In the genomic region with DNA sequence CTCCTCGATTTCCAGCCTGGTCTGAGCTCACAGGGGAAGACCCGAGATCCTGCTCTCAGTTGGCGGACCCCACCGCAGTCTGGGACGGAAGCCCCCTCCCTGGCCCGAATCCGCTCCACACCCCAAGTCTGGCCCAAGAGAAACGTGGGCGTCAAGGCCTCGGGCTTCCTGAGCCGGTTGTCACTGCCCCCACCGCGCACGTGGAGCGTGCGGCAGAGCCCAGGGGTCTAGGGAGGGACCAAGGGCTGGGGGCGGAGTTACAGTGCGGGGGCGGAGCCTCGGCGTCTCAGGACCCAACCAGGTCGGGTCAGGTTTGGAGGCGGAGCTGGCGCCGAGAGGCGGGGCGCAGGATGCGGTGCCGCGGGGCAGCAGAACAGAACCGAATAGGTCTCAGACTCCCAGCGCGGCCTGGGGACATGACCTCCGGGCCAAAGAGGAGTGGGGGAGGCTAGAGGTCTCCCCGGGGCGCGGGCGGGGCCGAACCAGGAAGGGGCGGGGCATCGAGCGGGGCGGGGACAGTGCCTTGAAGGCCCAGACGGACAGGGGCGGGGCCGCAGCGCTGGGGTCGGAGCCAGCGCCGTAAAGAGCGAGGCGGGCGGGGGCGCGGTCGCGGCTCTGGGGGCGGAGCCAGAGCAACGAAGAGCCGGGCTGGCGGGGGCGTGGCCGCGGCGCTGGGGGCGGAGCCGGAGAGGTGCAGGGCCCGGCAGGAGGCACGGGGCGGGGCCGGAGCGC, we compare ENCODE assay signal across 1 cellular context.
TF ChIP-seq lines count a peak whose summit lies in the region.

No MANE protein-coding gene starts in this region.

TF ChIP-seq in HepG2, 621 proteins besides CTCF, POLR2A, EP300 and RAD21 (continued from another document and continues in another):
- TF ChIP-seq, protein P1, sequence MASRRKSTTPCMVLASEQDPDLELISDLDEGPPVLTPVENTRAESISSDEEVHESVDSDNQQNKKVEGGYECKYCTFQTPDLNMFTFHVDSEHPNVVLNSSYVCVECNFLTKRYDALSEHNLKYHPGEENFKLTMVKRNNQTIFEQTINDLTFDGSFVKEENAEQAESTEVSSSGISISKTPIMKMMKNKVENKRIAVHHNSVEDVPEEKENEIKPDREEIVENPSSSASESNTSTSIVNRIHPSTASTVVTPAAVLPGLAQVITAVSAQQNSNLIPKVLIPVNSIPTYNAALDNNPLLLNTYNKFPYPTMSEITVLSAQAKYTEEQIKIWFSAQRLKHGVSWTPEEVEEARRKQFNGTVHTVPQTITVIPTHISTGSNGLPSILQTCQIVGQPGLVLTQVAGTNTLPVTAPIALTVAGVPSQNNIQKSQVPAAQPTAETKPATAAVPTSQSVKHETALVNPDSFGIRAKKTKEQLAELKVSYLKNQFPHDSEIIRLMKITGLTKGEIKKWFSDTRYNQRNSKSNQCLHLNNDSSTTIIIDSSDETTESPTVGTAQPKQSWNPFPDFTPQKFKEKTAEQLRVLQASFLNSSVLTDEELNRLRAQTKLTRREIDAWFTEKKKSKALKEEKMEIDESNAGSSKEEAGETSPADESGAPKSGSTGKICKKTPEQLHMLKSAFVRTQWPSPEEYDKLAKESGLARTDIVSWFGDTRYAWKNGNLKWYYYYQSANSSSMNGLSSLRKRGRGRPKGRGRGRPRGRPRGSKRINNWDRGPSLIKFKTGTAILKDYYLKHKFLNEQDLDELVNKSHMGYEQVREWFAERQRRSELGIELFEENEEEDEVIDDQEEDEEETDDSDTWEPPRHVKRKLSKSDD (CRISPR knock-in tag; IDR thresholded peaks at IDR 0.05; ENCODE audit: low read depth): peak; percentile 73
- TF ChIP-seq BRD4 (CRISPR knock-in tag; IDR thresholded peaks at IDR 0.05) (no peak), TFAP4 (IDR thresholded peaks at IDR 0.05; ENCODE audit: borderline replicate concordance, low read depth) (peak; percentile 24; the same call in 1 of the 2 replicates), GFI1 (CRISPR knock-in tag; IDR thresholded peaks at IDR 0.05; ENCODE audit: borderline replicate concordance) (no peak), HMG20B (CRISPR knock-in tag; conservative IDR thresholded peaks at IDR 0.05) (no peak), NR3C1 (CRISPR knock-in tag; IDR thresholded peaks at IDR 0.05) (no peak), ZNF569 (CRISPR knock-in tag; IDR thresholded peaks at IDR 0.05; ENCODE audit: borderline replicate concordance) (no peak), MED8 (CRISPR knock-in tag; IDR thresholded peaks at IDR 0.05; ENCODE audit: insufficient replicate concordance) (peak; percentile 46), PAWR (CRISPR knock-in tag; IDR thresholded peaks at IDR 0.05; ENCODE audit: borderline replicate concordance) (no peak), TRIM22 (IDR thresholded peaks at IDR 0.05) (no peak), ZNF20 (CRISPR knock-in tag; IDR thresholded peaks at IDR 0.05) (no peak), ZNF879 (CRISPR knock-in tag; IDR thresholded peaks at IDR 0.05) (peak; percentile 86; the same call in 1 of the 2 replicates), AHR (CRISPR knock-in tag; IDR thresholded peaks at IDR 0.05) (peak; percentile 90; the same call in 1 of the 2 replicates), CHD4 (IDR thresholded peaks at IDR 0.05; ENCODE audit: borderline replicate concordance, low read length) (no peak), CEBPZ (IDR thresholded peaks at IDR 0.05; ENCODE audit: low read length) (no peak), ZNF333 (CRISPR knock-in tag; IDR thresholded peaks at IDR 0.05; ENCODE audit: borderline replicate concordance) (peak; percentile 95), ARNTL (CRISPR knock-in tag; IDR thresholded peaks at IDR 0.05) (peak; percentile 99), JUN (CRISPR knock-in tag; IDR thresholded peaks at IDR 0.05) (peak; percentile 84), ZNF777 (CRISPR knock-in tag; IDR thresholded peaks at IDR 0.05) (peak; percentile 59), ZNF891 (CRISPR knock-in tag; IDR thresholded peaks at IDR 0.05) (peak; percentile 99), ZNF33B (CRISPR knock-in tag; IDR thresholded peaks at IDR 0.05) (peak; percentile 99), ZNF550 (CRISPR knock-in tag; IDR thresholded peaks at IDR 0.05; ENCODE audit: borderline replicate concordance) (0 out of 2 replicates have a peak, but pooled peaks have one; percentile 42), HBP1 (CRISPR knock-in tag; IDR thresholded peaks at IDR 0.05; ENCODE audit: low read depth) (0 out of 2 replicates have a peak, but pooled peaks have one; percentile 73), ZNF652 (CRISPR knock-in tag; IDR thresholded peaks at IDR 0.05; ENCODE audit: borderline replicate concordance, low read depth) (no peak), NFE2L2 (IDR thresholded peaks at IDR 0.05; ENCODE audit: low read length) (no peak), ZNF577 (CRISPR knock-in tag; IDR thresholded peaks at IDR 0.05; ENCODE audit: borderline replicate concordance, low read depth) (peak; percentile 89; the same call in 1 of the 2 replicates), HNF1A (IDR thresholded peaks at IDR 0.05; ENCODE audit: low read depth) (no peak), HNF1A (CRISPR knock-in tag; IDR thresholded peaks at IDR 0.05; ENCODE audit: borderline replicate concordance) (peak; percentile 48; the same call in 1 of the 2 replicates), ZNF501 (CRISPR knock-in tag; IDR thresholded peaks at IDR 0.05) (peak; percentile 92), NPAS2 (CRISPR knock-in tag; IDR thresholded peaks at IDR 0.05; ENCODE audit: borderline replicate concordance) (no peak), ZFP1 (CRISPR knock-in tag; IDR thresholded peaks at IDR 0.05) (no peak), ZNF850 (CRISPR knock-in tag; conservative IDR thresholded peaks at IDR 0.05) (no peak)
- TF ChIP-seq, protein P2, sequence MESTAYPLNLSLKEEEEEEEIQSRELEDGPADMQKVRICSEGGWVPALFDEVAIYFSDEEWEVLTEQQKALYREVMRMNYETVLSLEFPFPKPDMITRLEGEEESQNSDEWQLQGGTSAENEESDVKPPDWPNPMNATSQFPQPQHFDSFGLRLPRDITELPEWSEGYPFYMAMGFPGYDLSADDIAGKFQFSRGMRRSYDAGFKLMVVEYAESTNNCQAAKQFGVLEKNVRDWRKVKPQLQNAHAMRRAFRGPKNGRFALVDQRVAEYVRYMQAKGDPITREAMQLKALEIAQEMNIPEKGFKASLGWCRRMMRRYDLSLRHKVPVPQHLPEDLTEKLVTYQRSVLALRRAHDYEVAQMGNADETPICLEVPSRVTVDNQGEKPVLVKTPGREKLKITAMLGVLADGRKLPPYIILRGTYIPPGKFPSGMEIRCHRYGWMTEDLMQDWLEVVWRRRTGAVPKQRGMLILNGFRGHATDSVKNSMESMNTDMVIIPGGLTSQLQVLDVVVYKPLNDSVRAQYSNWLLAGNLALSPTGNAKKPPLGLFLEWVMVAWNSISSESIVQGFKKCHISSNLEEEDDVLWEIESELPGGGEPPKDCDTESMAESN (CRISPR knock-in tag; conservative IDR thresholded peaks at IDR 0.05): peak; percentile 96
- TF ChIP-seq, protein P3, sequence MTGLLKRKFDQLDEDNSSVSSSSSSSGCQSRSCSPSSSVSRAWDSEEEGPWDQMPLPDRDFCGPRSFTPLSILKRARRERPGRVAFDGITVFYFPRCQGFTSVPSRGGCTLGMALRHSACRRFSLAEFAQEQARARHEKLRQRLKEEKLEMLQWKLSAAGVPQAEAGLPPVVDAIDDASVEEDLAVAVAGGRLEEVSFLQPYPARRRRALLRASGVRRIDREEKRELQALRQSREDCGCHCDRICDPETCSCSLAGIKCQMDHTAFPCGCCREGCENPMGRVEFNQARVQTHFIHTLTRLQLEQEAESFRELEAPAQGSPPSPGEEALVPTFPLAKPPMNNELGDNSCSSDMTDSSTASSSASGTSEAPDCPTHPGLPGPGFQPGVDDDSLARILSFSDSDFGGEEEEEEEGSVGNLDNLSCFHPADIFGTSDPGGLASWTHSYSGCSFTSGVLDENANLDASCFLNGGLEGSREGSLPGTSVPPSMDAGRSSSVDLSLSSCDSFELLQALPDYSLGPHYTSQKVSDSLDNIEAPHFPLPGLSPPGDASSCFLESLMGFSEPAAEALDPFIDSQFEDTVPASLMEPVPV (CRISPR knock-in tag; IDR thresholded peaks at IDR 0.05): peak; percentile 99
- TF ChIP-seq, protein P4, sequence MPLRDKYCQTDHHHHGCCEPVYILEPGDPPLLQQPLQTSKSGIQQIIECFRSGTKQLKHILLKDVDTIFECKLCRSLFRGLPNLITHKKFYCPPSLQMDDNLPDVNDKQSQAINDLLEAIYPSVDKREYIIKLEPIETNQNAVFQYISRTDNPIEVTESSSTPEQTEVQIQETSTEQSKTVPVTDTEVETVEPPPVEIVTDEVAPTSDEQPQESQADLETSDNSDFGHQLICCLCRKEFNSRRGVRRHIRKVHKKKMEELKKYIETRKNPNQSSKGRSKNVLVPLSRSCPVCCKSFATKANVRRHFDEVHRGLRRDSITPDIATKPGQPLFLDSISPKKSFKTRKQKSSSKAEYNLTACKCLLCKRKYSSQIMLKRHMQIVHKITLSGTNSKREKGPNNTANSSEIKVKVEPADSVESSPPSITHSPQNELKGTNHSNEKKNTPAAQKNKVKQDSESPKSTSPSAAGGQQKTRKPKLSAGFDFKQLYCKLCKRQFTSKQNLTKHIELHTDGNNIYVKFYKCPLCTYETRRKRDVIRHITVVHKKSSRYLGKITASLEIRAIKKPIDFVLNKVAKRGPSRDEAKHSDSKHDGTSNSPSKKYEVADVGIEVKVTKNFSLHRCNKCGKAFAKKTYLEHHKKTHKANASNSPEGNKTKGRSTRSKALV (CRISPR knock-in tag; IDR thresholded peaks at IDR 0.05): peak; percentile 69; the same call in 1 of the 2 replicates
